ENCODE assay signal across 9 cellular contexts in genomic region chr16:66872524-66872923, GRCh38. TPM values are rescaled to one million over a fixed set of nuclear protein-coding genes. Genes with fewer than 3 reads are reported as not detected.
DNase-seq lines count a peak whose midpoint lies in the region; ATAC-seq and TF ChIP-seq lines count a peak whose summit lies in the region.
"Had no signal": no experiment of that assay in that cellular context is flagged by ENCODE, and none has a peak within 500 bp of the region (broad histone marks: within the 10 kb centered on the region; RNA-seq: fewer than 3 reads in every experiment).

No MANE protein-coding gene starts in this region.

- 36 to 48% methylated on average over 3 of the region's 3 CpGs for WGBS in body of pancreas, 2 donors

- TF ChIP-seq POLR2A in body of pancreas (IDR thresholded peaks at IDR 0.05), result no peak

- H3K4me1 ChIP-seq in body of pancreas (peaks cover 10% of the 10 kb centered on the region), muscle layer of duodenum (ENCODE audit: control insufficient read depth in 1 of 2, insufficient read depth in 2 of 2, low read length in 2 of 2) (peaks cover 0 to 5% of the 10 kb centered on the region in 2 donors)

- H3K4me3 ChIP-seq in AG10803 (ENCODE audit: low read length) (peak overlapping the region; percentile 47), body of pancreas (no peak overlapping the region), muscle layer of duodenum (ENCODE audit: low read depth in 1 of 2, low read length in 2 of 2) (peak overlapping the region; percentile 15 to 55)

- H3K9me3 ChIP-seq in body of pancreas (no peaks in the 10 kb centered on the region), muscle layer of duodenum (ENCODE audit: control insufficient read depth in 1 of 2, low read length in 2 of 2) (no peaks in the 10 kb centered on the region)

- intact Hi-C loops in body of pancreas (cut with DNase I), result no loop called here

- TF ChIP-seq EP300 in Ishikawa (IDR thresholded peaks at IDR 0.05; ENCODE audit: borderline replicate concordance), result no peak

- H3K36me3 ChIP-seq in body of pancreas (replicated peaks in 1 of 2; ENCODE audit: insufficient read depth in 1 of 2, low read depth in 2 of 2), result no peaks in the 10 kb centered on the region
- no peaks in the 10 kb centered on the region for H3K36me3 ChIP-seq in muscle layer of duodenum (ENCODE audit: control insufficient read depth in 1 of 2, insufficient read depth in 2 of 2, low read length in 2 of 2)

- no peaks in the 10 kb centered on the region for H3K27me3 ChIP-seq in body of pancreas
- no peaks in the 10 kb centered on the region for H3K27me3 ChIP-seq in muscle layer of duodenum (ENCODE audit: low read depth, low read length)

- TF ChIP-seq CTCF in AG10803 (conservative IDR thresholded peaks at IDR 0.05; ENCODE audit: low read length) (no peak), body of pancreas (IDR thresholded peaks at IDR 0.05) (no peak)

- ATAC-seq in body of pancreas (no peak), GM19023 (IDR thresholded peaks at IDR 0.05; ENCODE audit: unreplicated experiment) (no peak), HG03097 (IDR thresholded peaks at IDR 0.05; ENCODE audit: low FRiP score, unreplicated experiment) (no peak)

- H3K27ac ChIP-seq in body of pancreas, result peak overlapping the region in 3 of 4 donors; percentile 50 to 75 (median 67)
- H3K27ac ChIP-seq in muscle layer of duodenum (ENCODE audit: low read length), result no peak overlapping the region

- no peak for DNase-seq in AG10803 (ENCODE audit: low read depth)
- no peak for DNase-seq in body of pancreas
- DNase-seq in H4 (ENCODE audit: low spot score), result no peak
- no peak for DNase-seq in NCI-H2107 treated with DMSO at 0.1 percent for 48 hours (lab: John Stamatoyannopoulos, UW; ENCODE audit: unreplicated experiment)

- TF ChIP-seq RAD21 in Ishikawa (IDR thresholded peaks at IDR 0.05; ENCODE audit: low read depth), result no peak

TF ChIP-seq in Ishikawa, 13 proteins besides CTCF, POLR2A, EP300 and RAD21:
- no peak for TF ChIP-seq TEAD4 (IDR thresholded peaks at IDR 0.05)
- peak; percentile 41; the same call in 1 of the 2 replicates for TF ChIP-seq CEBPB (IDR thresholded peaks at IDR 0.05)
- TF ChIP-seq CREB1 (IDR thresholded peaks at IDR 0.05; ENCODE audit: low read depth), result no peak

RNA-seq across cellular contexts. Expression of gene PDP2, which starts 7.8 kb away (rescaled TPM):
- total RNA-seq in body of pancreas, result 1 to 10 TPM; 4.4 to 6.9 TPM
- total RNA-seq in H4 (2014; rRNA removed; shearing (Covaris generic)), result 9.8 and 20.3 TPM in 2 replicates

RNA-seq across cellular contexts. Expression of gene CA7, which starts 28.3 kb away (rescaled TPM):
- not detected for total RNA-seq in body of pancreas
- total RNA-seq in H4 (2014; rRNA removed; shearing (Covaris generic)), result not detected in 2 replicates
- total RNA-seq: lung microvascular endothelial cell had no signal

RNA-seq across cellular contexts. Expression of gene NAE1, which starts 41.7 kb away (rescaled TPM):
- 10 to 100 TPM; 25.7 to 34.6 TPM for total RNA-seq in body of pancreas
- 132 and 142 TPM in 2 replicates for total RNA-seq in H4 (2014; rRNA removed; shearing (Covaris generic))

RNA-seq across cellular contexts. Expression of gene CDH16, which starts 46.2 kb away (rescaled TPM):
- total RNA-seq in body of pancreas, result not detected
- not detected in 2 replicates for total RNA-seq in H4 (2014; rRNA removed; shearing (Covaris generic))
- total RNA-seq: lung microvascular endothelial cell had no signal

RNA-seq across cellular contexts. Expression of gene RRAD, which starts 52.8 kb away (rescaled TPM):
- 1 to 10 TPM in 1 of 2 donors, not detected in 1; 8.3 TPM for total RNA-seq in body of pancreas
- total RNA-seq in H4 (2014; rRNA removed; shearing (Covaris generic)), result 0.12 TPM in 1 of 2 replicates, not detected in the other

Comparison
In these comparisons a context has a peak if more than half of its experiments do, and no peak if none do; other contexts are left out.
1. H3K4me3 ChIP-seq: peak in AG10803 (single experiment) and muscle layer of duodenum (2 of 2); none in body of pancreas (0 of 2).